1 cellular context compared by ENCODE assay signal in the genomic region with DNA sequence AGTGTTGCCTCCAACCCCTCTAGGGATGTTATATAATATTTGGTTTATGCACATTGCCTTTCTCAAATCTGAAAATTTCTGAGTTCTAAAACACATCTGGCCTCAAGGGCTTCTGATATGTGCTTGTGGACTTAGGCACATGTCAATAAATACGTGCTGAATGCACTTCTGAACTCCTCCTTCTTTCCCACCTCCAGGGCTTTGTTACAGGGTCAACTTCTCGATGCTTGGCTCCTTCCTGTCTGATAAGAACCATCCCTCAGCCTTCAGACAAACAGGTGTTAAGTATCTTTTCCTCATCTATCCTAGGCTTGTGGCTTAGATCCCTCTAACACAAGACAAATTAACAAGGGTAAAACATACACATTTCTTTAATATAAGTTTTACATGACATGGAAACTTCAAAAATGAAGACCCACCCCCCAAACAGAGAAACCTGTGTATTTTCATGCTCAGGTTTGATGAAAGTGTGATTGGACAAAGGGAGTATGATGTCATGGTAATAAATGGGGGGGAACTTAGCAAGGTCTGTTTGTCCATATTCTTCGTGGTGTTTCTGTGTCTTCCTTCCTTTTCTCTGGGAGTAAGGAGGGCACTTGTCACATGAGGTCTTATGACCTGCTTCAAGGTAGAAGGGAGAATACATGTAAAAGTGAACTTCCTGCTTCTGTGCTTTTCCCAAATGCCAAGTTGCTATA.
TF ChIP-seq lines count a peak whose summit lies in the region.

No MANE protein-coding gene starts in this region.

TF ChIP-seq in K562, 482 proteins besides CTCF, POLR2A, EP300 and RAD21 (continued from another document):
- TF ChIP-seq, protein P1, sequence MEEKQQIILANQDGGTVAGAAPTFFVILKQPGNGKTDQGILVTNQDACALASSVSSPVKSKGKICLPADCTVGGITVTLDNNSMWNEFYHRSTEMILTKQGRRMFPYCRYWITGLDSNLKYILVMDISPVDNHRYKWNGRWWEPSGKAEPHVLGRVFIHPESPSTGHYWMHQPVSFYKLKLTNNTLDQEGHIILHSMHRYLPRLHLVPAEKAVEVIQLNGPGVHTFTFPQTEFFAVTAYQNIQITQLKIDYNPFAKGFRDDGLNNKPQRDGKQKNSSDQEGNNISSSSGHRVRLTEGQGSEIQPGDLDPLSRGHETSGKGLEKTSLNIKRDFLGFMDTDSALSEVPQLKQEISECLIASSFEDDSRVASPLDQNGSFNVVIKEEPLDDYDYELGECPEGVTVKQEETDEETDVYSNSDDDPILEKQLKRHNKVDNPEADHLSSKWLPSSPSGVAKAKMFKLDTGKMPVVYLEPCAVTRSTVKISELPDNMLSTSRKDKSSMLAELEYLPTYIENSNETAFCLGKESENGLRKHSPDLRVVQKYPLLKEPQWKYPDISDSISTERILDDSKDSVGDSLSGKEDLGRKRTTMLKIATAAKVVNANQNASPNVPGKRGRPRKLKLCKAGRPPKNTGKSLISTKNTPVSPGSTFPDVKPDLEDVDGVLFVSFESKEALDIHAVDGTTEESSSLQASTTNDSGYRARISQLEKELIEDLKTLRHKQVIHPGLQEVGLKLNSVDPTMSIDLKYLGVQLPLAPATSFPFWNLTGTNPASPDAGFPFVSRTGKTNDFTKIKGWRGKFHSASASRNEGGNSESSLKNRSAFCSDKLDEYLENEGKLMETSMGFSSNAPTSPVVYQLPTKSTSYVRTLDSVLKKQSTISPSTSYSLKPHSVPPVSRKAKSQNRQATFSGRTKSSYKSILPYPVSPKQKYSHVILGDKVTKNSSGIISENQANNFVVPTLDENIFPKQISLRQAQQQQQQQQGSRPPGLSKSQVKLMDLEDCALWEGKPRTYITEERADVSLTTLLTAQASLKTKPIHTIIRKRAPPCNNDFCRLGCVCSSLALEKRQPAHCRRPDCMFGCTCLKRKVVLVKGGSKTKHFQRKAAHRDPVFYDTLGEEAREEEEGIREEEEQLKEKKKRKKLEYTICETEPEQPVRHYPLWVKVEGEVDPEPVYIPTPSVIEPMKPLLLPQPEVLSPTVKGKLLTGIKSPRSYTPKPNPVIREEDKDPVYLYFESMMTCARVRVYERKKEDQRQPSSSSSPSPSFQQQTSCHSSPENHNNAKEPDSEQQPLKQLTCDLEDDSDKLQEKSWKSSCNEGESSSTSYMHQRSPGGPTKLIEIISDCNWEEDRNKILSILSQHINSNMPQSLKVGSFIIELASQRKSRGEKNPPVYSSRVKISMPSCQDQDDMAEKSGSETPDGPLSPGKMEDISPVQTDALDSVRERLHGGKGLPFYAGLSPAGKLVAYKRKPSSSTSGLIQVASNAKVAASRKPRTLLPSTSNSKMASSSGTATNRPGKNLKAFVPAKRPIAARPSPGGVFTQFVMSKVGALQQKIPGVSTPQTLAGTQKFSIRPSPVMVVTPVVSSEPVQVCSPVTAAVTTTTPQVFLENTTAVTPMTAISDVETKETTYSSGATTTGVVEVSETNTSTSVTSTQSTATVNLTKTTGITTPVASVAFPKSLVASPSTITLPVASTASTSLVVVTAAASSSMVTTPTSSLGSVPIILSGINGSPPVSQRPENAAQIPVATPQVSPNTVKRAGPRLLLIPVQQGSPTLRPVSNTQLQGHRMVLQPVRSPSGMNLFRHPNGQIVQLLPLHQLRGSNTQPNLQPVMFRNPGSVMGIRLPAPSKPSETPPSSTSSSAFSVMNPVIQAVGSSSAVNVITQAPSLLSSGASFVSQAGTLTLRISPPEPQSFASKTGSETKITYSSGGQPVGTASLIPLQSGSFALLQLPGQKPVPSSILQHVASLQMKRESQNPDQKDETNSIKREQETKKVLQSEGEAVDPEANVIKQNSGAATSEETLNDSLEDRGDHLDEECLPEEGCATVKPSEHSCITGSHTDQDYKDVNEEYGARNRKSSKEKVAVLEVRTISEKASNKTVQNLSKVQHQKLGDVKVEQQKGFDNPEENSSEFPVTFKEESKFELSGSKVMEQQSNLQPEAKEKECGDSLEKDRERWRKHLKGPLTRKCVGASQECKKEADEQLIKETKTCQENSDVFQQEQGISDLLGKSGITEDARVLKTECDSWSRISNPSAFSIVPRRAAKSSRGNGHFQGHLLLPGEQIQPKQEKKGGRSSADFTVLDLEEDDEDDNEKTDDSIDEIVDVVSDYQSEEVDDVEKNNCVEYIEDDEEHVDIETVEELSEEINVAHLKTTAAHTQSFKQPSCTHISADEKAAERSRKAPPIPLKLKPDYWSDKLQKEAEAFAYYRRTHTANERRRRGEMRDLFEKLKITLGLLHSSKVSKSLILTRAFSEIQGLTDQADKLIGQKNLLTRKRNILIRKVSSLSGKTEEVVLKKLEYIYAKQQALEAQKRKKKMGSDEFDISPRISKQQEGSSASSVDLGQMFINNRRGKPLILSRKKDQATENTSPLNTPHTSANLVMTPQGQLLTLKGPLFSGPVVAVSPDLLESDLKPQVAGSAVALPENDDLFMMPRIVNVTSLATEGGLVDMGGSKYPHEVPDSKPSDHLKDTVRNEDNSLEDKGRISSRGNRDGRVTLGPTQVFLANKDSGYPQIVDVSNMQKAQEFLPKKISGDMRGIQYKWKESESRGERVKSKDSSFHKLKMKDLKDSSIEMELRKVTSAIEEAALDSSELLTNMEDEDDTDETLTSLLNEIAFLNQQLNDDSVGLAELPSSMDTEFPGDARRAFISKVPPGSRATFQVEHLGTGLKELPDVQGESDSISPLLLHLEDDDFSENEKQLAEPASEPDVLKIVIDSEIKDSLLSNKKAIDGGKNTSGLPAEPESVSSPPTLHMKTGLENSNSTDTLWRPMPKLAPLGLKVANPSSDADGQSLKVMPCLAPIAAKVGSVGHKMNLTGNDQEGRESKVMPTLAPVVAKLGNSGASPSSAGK (IDR thresholded peaks at IDR 0.05) = peak; percentile 29; the same call in 1 of the 2 replicates
- no peak for TF ChIP-seq PTBP1 (IDR thresholded peaks at IDR 0.05; ENCODE audit: low read depth, low read length)
- TF ChIP-seq, protein P2, sequence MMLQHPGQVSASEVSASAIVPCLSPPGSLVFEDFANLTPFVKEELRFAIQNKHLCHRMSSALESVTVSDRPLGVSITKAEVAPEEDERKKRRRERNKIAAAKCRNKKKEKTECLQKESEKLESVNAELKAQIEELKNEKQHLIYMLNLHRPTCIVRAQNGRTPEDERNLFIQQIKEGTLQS (IDR thresholded peaks at IDR 0.05) = 0 out of 2 replicates have a peak, but pooled peaks have one; percentile 33
- TF ChIP-seq, protein P2 (CRISPR knock-in tag; conservative IDR thresholded peaks at IDR 0.05) = no peak
- peak; percentile 51; the same call in 1 of the 2 replicates for TF ChIP-seq ATF7 (IDR thresholded peaks at IDR 0.05)
- peak; percentile 40; the same call in 1 of the 2 replicates for TF ChIP-seq L3MBTL2 (IDR thresholded peaks at IDR 0.05)
- TF ChIP-seq ZFPM2 (CRISPR knock-in tag; IDR thresholded peaks at IDR 0.05) = no peak
TF ChIP-seq in K562: peak in this region for 5.
